In the genomic region with DNA sequence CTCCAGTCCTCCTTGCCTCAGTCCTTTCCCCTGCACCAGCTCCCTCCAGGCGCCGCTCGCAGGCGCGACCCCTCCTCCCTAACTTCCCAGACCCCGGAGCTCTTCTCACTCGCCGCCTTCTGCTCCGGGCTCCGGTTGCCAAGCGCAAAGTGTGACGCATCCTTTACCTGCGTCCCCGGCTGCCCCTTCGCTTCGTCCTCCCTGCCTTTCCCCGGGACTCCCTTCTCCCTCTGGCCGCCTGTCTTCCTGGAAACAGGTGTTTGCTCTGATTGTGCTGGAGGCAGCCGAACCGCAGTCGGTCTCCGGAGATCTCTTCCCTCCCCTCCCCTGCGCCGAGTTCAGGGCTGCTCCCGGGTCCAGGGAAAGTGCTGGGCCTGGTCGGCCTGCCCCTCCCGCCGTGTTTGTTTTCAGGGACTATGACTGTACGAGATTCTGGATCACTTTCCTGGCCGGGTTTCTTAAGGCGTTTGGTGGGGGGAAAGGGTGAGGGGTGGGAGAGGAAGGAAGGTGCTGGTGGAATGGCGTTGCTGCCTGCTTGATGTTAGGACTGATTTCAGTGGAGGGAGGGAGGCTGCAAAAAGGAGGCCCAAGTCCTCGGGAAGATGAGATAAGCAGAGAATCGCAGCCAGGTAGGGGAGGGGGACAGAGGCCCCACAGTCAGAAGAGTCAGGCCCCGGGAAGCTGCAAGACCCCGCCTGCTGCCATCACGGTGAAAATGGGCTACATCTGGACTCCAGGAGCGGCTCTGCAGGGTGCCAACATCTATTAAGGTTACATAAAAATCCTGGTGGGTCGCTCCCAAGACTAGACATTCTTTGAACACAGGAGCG, we compare ENCODE assay signal across 1 cellular context.
TF ChIP-seq lines count a peak whose summit lies in the region.

No MANE protein-coding gene starts in this region.

TF ChIP-seq in HepG2, 621 proteins besides CTCF, POLR2A, EP300 and RAD21 (continued from another document and continues in another):
- no peak for TF ChIP-seq ZNF775 (CRISPR knock-in tag; IDR thresholded peaks at IDR 0.05; ENCODE audit: borderline replicate concordance)
- TF ChIP-seq, protein P1, sequence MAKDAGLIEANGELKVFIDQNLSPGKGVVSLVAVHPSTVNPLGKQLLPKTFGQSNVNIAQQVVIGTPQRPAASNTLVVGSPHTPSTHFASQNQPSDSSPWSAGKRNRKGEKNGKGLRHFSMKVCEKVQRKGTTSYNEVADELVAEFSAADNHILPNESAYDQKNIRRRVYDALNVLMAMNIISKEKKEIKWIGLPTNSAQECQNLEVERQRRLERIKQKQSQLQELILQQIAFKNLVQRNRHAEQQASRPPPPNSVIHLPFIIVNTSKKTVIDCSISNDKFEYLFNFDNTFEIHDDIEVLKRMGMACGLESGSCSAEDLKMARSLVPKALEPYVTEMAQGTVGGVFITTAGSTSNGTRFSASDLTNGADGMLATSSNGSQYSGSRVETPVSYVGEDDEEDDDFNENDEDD (CRISPR knock-in tag; IDR thresholded peaks at IDR 0.05; ENCODE audit: borderline replicate concordance), result no peak
- TF ChIP-seq KDM4B (CRISPR knock-in tag; IDR thresholded peaks at IDR 0.05), result no peak
- TF ChIP-seq PRMT3 (CRISPR knock-in tag; IDR thresholded peaks at IDR 0.05; ENCODE audit: borderline replicate concordance, low read depth), result no peak
- TF ChIP-seq, protein P2, sequence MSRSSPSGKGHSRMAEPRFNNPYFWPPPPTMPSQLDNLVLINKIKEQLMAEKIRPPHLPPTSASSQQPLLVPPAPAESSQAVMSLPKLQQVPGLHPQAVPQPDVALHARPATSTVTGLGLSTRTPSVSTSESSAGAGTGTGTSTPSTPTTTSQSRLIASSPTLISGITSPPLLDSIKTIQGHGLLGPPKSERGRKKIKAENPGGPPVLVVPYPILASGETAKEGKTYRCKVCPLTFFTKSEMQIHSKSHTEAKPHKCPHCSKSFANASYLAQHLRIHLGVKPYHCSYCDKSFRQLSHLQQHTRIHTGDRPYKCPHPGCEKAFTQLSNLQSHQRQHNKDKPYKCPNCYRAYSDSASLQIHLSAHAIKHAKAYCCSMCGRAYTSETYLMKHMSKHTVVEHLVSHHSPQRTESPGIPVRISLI (CRISPR knock-in tag; IDR thresholded peaks at IDR 0.05; ENCODE audit: borderline replicate concordance), result no peak
- TF ChIP-seq ZNF724P (CRISPR knock-in tag; IDR thresholded peaks at IDR 0.05; ENCODE audit: borderline replicate concordance), result no peak
- TF ChIP-seq ZFX (CRISPR knock-in tag; IDR thresholded peaks at IDR 0.05; ENCODE audit: low read depth), result peak; percentile 46
- TF ChIP-seq, protein P3, sequence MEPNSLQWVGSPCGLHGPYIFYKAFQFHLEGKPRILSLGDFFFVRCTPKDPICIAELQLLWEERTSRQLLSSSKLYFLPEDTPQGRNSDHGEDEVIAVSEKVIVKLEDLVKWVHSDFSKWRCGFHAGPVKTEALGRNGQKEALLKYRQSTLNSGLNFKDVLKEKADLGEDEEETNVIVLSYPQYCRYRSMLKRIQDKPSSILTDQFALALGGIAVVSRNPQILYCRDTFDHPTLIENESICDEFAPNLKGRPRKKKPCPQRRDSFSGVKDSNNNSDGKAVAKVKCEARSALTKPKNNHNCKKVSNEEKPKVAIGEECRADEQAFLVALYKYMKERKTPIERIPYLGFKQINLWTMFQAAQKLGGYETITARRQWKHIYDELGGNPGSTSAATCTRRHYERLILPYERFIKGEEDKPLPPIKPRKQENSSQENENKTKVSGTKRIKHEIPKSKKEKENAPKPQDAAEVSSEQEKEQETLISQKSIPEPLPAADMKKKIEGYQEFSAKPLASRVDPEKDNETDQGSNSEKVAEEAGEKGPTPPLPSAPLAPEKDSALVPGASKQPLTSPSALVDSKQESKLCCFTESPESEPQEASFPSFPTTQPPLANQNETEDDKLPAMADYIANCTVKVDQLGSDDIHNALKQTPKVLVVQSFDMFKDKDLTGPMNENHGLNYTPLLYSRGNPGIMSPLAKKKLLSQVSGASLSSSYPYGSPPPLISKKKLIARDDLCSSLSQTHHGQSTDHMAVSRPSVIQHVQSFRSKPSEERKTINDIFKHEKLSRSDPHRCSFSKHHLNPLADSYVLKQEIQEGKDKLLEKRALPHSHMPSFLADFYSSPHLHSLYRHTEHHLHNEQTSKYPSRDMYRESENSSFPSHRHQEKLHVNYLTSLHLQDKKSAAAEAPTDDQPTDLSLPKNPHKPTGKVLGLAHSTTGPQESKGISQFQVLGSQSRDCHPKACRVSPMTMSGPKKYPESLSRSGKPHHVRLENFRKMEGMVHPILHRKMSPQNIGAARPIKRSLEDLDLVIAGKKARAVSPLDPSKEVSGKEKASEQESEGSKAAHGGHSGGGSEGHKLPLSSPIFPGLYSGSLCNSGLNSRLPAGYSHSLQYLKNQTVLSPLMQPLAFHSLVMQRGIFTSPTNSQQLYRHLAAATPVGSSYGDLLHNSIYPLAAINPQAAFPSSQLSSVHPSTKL (CRISPR knock-in tag; IDR thresholded peaks at IDR 0.05), result no peak
- TF ChIP-seq HMGA1 (CRISPR knock-in tag; conservative IDR thresholded peaks at IDR 0.05), result no peak
- TF ChIP-seq SAP130 (CRISPR knock-in tag; IDR thresholded peaks at IDR 0.05; ENCODE audit: low read depth), result 0 out of 2 replicates have a peak, but pooled peaks have one; percentile 7
- no peak for TF ChIP-seq CAMTA2 (CRISPR knock-in tag; IDR thresholded peaks at IDR 0.05; ENCODE audit: borderline replicate concordance)
- TF ChIP-seq, protein P4, sequence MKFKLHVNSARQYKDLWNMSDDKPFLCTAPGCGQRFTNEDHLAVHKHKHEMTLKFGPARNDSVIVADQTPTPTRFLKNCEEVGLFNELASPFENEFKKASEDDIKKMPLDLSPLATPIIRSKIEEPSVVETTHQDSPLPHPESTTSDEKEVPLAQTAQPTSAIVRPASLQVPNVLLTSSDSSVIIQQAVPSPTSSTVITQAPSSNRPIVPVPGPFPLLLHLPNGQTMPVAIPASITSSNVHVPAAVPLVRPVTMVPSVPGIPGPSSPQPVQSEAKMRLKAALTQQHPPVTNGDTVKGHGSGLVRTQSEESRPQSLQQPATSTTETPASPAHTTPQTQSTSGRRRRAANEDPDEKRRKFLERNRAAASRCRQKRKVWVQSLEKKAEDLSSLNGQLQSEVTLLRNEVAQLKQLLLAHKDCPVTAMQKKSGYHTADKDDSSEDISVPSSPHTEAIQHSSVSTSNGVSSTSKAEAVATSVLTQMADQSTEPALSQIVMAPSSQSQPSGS (CRISPR knock-in tag; IDR thresholded peaks at IDR 0.05), result no peak
- no peak for TF ChIP-seq ZNF749 (CRISPR knock-in tag; IDR thresholded peaks at IDR 0.05; ENCODE audit: borderline replicate concordance)
- TF ChIP-seq, protein P5, sequence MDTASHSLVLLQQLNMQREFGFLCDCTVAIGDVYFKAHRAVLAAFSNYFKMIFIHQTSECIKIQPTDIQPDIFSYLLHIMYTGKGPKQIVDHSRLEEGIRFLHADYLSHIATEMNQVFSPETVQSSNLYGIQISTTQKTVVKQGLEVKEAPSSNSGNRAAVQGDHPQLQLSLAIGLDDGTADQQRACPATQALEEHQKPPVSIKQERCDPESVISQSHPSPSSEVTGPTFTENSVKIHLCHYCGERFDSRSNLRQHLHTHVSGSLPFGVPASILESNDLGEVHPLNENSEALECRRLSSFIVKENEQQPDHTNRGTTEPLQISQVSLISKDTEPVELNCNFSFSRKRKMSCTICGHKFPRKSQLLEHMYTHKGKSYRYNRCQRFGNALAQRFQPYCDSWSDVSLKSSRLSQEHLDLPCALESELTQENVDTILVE (CRISPR knock-in tag; IDR thresholded peaks at IDR 0.05), result no peak
- TF ChIP-seq, protein P6, sequence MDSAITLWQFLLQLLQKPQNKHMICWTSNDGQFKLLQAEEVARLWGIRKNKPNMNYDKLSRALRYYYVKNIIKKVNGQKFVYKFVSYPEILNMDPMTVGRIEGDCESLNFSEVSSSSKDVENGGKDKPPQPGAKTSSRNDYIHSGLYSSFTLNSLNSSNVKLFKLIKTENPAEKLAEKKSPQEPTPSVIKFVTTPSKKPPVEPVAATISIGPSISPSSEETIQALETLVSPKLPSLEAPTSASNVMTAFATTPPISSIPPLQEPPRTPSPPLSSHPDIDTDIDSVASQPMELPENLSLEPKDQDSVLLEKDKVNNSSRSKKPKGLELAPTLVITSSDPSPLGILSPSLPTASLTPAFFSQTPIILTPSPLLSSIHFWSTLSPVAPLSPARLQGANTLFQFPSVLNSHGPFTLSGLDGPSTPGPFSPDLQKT (CRISPR knock-in tag; IDR thresholded peaks at IDR 0.05; ENCODE audit: borderline replicate concordance), result no peak
- TF ChIP-seq, protein P7, sequence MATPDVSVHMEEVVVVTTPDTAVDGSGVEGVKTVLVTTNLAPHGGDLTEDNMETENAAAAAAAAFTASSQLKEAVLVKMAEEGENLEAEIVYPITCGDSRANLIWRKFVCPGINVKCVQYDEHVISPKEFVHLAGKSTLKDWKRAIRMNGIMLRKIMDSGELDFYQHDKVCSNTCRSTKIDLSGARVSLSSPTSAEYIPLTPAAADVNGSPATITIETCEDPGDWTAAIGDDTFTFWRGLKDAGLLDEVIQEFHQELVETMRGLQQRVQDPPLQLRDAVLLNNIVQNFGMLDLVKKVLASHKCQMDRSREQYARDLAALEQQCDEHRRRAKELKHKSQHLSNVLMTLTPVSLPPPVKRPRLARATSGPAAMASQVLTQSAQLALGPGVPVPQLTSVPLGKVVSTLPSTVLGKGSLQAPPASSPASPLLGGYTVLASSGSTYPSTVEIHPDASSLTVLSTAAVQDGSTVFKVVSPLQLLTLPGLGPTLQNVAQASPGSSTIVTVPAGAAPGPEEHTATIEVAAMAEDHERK (CRISPR knock-in tag; IDR thresholded peaks at IDR 0.05; ENCODE audit: low read depth), result no peak
- no peak for TF ChIP-seq CBX2 (IDR thresholded peaks at IDR 0.05; ENCODE audit: low read depth, low read length)
- no peak for TF ChIP-seq CBX2 (CRISPR knock-in tag; IDR thresholded peaks at IDR 0.05; ENCODE audit: low read depth)
- TF ChIP-seq HNRNPUL1 (IDR thresholded peaks at IDR 0.05; ENCODE audit: low read depth, low read length), result no peak
- no peak for TF ChIP-seq NFYB (CRISPR knock-in tag; IDR thresholded peaks at IDR 0.05)
- TF ChIP-seq, protein P8, sequence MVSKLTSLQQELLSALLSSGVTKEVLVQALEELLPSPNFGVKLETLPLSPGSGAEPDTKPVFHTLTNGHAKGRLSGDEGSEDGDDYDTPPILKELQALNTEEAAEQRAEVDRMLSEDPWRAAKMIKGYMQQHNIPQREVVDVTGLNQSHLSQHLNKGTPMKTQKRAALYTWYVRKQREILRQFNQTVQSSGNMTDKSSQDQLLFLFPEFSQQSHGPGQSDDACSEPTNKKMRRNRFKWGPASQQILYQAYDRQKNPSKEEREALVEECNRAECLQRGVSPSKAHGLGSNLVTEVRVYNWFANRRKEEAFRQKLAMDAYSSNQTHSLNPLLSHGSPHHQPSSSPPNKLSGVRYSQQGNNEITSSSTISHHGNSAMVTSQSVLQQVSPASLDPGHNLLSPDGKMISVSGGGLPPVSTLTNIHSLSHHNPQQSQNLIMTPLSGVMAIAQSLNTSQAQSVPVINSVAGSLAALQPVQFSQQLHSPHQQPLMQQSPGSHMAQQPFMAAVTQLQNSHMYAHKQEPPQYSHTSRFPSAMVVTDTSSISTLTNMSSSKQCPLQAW (CRISPR knock-in tag; IDR thresholded peaks at IDR 0.05), result peak; percentile 46; the same call in 1 of the 2 replicates
- TF ChIP-seq NCOA5 (CRISPR knock-in tag; IDR thresholded peaks at IDR 0.05), result no peak
- TF ChIP-seq, protein P9, sequence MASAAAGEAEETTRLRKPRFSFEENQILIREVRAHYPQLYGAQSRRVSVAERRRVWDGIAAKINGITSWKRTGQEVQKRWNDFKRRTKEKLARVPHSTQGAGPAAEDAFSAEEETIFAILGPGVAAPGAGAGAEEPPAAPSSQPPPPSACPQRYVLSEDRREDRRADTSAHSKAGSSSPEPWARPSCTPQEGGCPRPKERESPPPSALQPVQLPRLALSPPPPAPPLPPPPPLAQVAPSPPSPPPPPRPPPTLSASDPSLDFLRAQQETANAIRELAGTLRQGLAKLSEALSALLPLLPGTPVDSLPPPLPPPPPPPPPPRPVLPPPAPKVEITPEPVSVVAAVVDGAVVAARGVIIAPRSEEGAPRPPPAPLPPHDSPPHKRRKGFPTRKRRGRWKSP (CRISPR knock-in tag; IDR thresholded peaks at IDR 0.05), result 0 out of 2 replicates have a peak, but pooled peaks have one; percentile 22
- TF ChIP-seq ZNF616 (CRISPR knock-in tag; IDR thresholded peaks at IDR 0.05; ENCODE audit: low read depth), result no peak
- TF ChIP-seq, protein P10, sequence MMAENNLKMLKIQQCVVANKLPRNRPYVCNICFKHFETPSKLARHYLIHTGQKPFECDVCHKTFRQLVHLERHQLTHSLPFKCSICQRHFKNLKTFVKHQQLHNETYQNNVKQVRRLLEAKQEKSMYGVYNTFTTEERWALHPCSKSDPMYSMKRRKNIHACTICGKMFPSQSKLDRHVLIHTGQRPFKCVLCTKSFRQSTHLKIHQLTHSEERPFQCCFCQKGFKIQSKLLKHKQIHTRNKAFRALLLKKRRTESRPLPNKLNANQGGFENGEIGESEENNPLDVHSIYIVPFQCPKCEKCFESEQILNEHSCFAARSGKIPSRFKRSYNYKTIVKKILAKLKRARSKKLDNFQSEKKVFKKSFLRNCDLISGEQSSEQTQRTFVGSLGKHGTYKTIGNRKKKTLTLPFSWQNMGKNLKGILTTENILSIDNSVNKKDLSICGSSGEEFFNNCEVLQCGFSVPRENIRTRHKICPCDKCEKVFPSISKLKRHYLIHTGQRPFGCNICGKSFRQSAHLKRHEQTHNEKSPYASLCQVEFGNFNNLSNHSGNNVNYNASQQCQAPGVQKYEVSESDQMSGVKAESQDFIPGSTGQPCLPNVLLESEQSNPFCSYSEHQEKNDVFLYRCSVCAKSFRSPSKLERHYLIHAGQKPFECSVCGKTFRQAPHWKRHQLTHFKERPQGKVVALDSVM (CRISPR knock-in tag; IDR thresholded peaks at IDR 0.05), result peak; percentile 77
- no peak for TF ChIP-seq TRIM24 (CRISPR knock-in tag; IDR thresholded peaks at IDR 0.05)
- TF ChIP-seq LCORL (IDR thresholded peaks at IDR 0.05), result no peak
- TF ChIP-seq LCORL (CRISPR knock-in tag; IDR thresholded peaks at IDR 0.05), result no peak
- TF ChIP-seq, protein P11, sequence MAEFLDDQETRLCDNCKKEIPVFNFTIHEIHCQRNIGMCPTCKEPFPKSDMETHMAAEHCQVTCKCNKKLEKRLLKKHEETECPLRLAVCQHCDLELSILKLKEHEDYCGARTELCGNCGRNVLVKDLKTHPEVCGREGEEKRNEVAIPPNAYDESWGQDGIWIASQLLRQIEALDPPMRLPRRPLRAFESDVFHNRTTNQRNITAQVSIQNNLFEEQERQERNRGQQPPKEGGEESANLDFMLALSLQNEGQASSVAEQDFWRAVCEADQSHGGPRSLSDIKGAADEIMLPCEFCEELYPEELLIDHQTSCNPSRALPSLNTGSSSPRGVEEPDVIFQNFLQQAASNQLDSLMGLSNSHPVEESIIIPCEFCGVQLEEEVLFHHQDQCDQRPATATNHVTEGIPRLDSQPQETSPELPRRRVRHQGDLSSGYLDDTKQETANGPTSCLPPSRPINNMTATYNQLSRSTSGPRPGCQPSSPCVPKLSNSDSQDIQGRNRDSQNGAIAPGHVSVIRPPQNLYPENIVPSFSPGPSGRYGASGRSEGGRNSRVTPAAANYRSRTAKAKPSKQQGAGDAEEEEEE (CRISPR knock-in tag; IDR thresholded peaks at IDR 0.05; ENCODE audit: borderline replicate concordance), result no peak
- no peak for TF ChIP-seq ZNF780A (CRISPR knock-in tag; IDR thresholded peaks at IDR 0.05)
- TF ChIP-seq SRSF9 (IDR thresholded peaks at IDR 0.05; ENCODE audit: borderline replicate concordance, insufficient read depth, low read depth, low read length, poor library complexity, severe bottlenecking), result no peak
- TF ChIP-seq, protein P12, sequence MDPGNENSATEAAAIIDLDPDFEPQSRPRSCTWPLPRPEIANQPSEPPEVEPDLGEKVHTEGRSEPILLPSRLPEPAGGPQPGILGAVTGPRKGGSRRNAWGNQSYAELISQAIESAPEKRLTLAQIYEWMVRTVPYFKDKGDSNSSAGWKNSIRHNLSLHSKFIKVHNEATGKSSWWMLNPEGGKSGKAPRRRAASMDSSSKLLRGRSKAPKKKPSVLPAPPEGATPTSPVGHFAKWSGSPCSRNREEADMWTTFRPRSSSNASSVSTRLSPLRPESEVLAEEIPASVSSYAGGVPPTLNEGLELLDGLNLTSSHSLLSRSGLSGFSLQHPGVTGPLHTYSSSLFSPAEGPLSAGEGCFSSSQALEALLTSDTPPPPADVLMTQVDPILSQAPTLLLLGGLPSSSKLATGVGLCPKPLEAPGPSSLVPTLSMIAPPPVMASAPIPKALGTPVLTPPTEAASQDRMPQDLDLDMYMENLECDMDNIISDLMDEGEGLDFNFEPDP (CRISPR knock-in tag; conservative IDR thresholded peaks at IDR 0.05), result no peak
